8 cellular contexts compared by ENCODE assay signal in genomic region chr2:30666307-30666874, GRCh38.
A peak's percentile ranks its signal among the peaks of the same experiment; 100 is the strongest.
DNase-seq lines count a peak whose midpoint lies in the region; ATAC-seq and TF ChIP-seq lines count a peak whose summit lies in the region.

No MANE protein-coding gene starts in this region.

- H3K4me3 ChIP-seq in BJ (ENCODE audit: low read depth, low read length) (no peak overlapping the region), SJSA1 (no peak overlapping the region)

- peak; percentile 47 for ATAC-seq in HG02981 (IDR thresholded peaks at IDR 0.05; ENCODE audit: unreplicated experiment)
- no peak for ATAC-seq in HG03378 (IDR thresholded peaks at IDR 0.05; ENCODE audit: unreplicated experiment)
- no peak for ATAC-seq in GM21367 (IDR thresholded peaks at IDR 0.05; ENCODE audit: unreplicated experiment)

- TF ChIP-seq CTCF in BJ (IDR thresholded peaks at IDR 0.05; ENCODE audit: insufficient read depth, low read depth, low read length) = no peak

- intact Hi-C loops in cardiac septum (cut with DNase I) = no loop called here

- no peaks in the 10 kb centered on the region for H3K27me3 ChIP-seq in BJ (ENCODE audit: control insufficient read depth, insufficient read depth, low read length)
- no peaks in the 10 kb centered on the region for H3K27me3 ChIP-seq in SJSA1 (replicated peaks)

- H3K36me3 ChIP-seq in BJ (ENCODE audit: control insufficient read depth, insufficient read depth, low read length) (no peaks in the 10 kb centered on the region), SJSA1 (no peaks in the 10 kb centered on the region)

- peak; percentile 94 for DNase-seq in BJ (ENCODE audit: low read depth)
- peak; percentile 80 to 81 for DNase-seq in SJSA1 (ENCODE audit: low read depth in 1 of 2, low spot score in 2 of 2)
- DNase-seq in cardiac septum (ENCODE audit: low spot score) = peak; percentile 66
- peak; percentile 78 for DNase-seq in stromal cell of bone marrow (ENCODE audit: low read depth)
- DNase-seq in effector CD4-positive, alpha-beta T cell = no peak

- H3K27ac ChIP-seq in SJSA1 = peak overlapping the region; percentile 93

- H3K9me3 ChIP-seq in SJSA1 (replicated peaks) = peaks cover 21% of the 10 kb centered on the region

- peaks cover 43% of the 10 kb centered on the region for H3K4me1 ChIP-seq in SJSA1 (replicated peaks)

- POLR2A ChIA-PET in BJ (lab: Charles Lee) = interaction anchor here (0.6 to 0.7 kb wide), 2 partner anchors 9 to 765 kb away, joined by 4 to 5 read pairs; no protein-coding TSS in a partner anchor

- CTCF ChIA-PET in BJ (lab: Yijun Ruan, JAX) = interaction anchor here (0.6 to 2.1 kb wide), 4 partner anchors 8 to 641 kb away, joined by 3 to 6 read pairs (median 4); no protein-coding TSS in a partner anchor
